In the genomic region with DNA sequence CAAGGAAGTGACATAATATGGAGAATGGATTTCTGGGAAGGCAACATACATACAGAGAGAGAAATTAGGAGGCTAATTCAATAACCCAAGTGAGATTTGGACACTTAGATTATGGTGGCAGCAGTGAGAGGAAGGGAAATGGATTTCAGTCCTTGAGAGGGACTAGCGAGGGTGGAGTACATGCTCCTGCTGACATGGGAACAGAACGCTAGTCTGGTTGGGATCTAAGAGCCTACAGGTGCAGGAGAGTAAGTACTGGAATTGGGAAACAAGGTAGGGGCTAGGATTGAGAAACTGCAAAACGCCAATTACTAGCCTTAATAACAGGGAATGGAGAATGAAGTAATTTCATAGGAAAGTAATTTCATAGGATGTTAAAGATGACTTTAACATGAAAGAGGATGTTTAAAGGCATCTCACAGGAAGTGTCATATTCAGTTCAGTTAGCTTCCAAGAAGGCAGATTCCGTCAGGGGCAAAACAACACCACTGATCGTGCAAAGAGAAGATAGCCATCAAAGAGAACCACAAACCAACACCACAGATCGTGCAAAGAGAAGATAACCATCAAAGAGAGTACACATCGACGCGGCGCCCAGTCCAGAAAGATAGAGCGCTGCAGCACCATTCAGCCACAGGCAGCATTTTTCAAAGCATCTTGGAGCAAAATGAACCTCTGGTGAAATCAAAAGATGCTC, we compare ENCODE assay signal across 9 cellular contexts. TPM values are rescaled to one million over a fixed set of nuclear protein-coding genes. Genes with fewer than 3 reads are reported as not detected.
DNase-seq lines count a peak whose midpoint lies in the region; ATAC-seq and TF ChIP-seq lines count a peak whose summit lies in the region.
"Had no signal": no experiment of that assay in that cellular context is flagged by ENCODE, and none has a peak within 500 bp of the region (broad histone marks: within the 10 kb centered on the region; RNA-seq: fewer than 3 reads in every experiment).

No MANE protein-coding gene starts in this region.

- H3K9ac ChIP-seq in PC-3 (ENCODE audit: low read length): no peak overlapping the region

- H3K36me3 ChIP-seq in PC-3 (ENCODE audit: low read depth, low read length): no peaks in the 10 kb centered on the region

- peak; percentile 73 for DNase-seq in activated naive CD8-positive, alpha-beta T cell treated with anti-CD3 and anti-CD28 coated beads, Interleukin-2, amount 10 ng/mL, durations not matched to agents 7 days and 5 days
- DNase-seq in stimulated activated CD8-positive, alpha-beta memory T cell treated with anti-CD3 and anti-CD28 coated beads, Interleukin-12 subunit alpha, Interleukin-12 subunit beta, amount 100 ng/mL, for 4 hours (ENCODE audit: low read depth): peak; percentile 21
- DNase-seq in DMS114 treated with DMSO at 0.1 percent for 48 hours (lab: John Stamatoyannopoulos, UW; ENCODE audit: unreplicated experiment) (no peak), PC-3 (no peak)
- DNase-seq: NCI-H774 had no signal

- no peaks in the 10 kb centered on the region for H3K79me2 ChIP-seq in PC-3 (ENCODE audit: low read length)

- H3K27me3 ChIP-seq in PC-3 (ENCODE audit: low read length): no peaks in the 10 kb centered on the region

- H3K27ac Mint-ChIP-seq in activated naive CD8-positive, alpha-beta T cell treated with anti-CD3 and anti-CD28 coated beads, Interleukin-2, amount 10 ng/mL, durations not matched to agents 7 days and 5 days: peak overlapping the region; percentile 96

- no peaks in the 10 kb centered on the region for H4K20me1 ChIP-seq in PC-3 (ENCODE audit: low read length)

- intact Hi-C loops in PC-3 (cut with micrococcal nuclease): no loop called here

- no peaks in the 10 kb centered on the region for H3F3A ChIP-seq in PC-3 (ENCODE audit: low read length, unreplicated experiment)

- H3K27me3 Mint-ChIP-seq in activated naive CD8-positive, alpha-beta T cell treated with anti-CD3 and anti-CD28 coated beads, Interleukin-2, amount 10 ng/mL, durations not matched to agents 7 days and 5 days: no peaks in the 10 kb centered on the region

- TF ChIP-seq CTCF in PC-3 (conservative IDR thresholded peaks at IDR 0.05; ENCODE audit: low read depth, low read length): no peak

- no peak overlapping the region for H3K4me3 ChIP-seq in PC-3 (ENCODE audit: low read length)

- H3K9me3 ChIP-seq in PC-3 (ENCODE audit: low read length): no peaks in the 10 kb centered on the region

- no peaks in the 10 kb centered on the region for H3K9me2 ChIP-seq in PC-3 (replicated peaks; ENCODE audit: low read length)

- POLR2A ChIA-PET in activated naive CD8-positive, alpha-beta T cell treated with anti-CD3 and anti-CD28 coated beads, Interleukin-2, amount 10 ng/mL, durations not matched to agents 7 days and 5 days (lab: Charles Lee): interaction anchor here (0.5 to 6.1 kb wide), 7 partner anchors 11 to 174 kb away, joined by 3 to 119 read pairs (median 21); a partner anchor contains a TSS
- POLR2A ChIA-PET in PC-3 (lab: Charles Lee; ENCODE audit: unreplicated experiment): no interaction called here

- H3K27ac ChIP-seq in PC-3 (ENCODE audit: low read length): no peak overlapping the region

- H3K4me2 ChIP-seq in PC-3 (ENCODE audit: low read length): no peak overlapping the region

- CTCF ChIA-PET in PC-3 (lab: Charles Lee): interaction anchor here (1.0 kb wide), 1 partner anchor 11 kb away, joined by 3 read pairs; no protein-coding TSS in a partner anchor

- H3K4me1 Mint-ChIP-seq in activated naive CD8-positive, alpha-beta T cell treated with anti-CD3 and anti-CD28 coated beads, Interleukin-2, amount 10 ng/mL, durations not matched to agents 7 days and 5 days: peaks cover 68% of the 10 kb centered on the region

- H3K4me3 Mint-ChIP-seq in activated naive CD8-positive, alpha-beta T cell treated with anti-CD3 and anti-CD28 coated beads, Interleukin-2, amount 10 ng/mL, durations not matched to agents 7 days and 5 days: peak overlapping the region; percentile 71

- ATAC-seq in GM21423 (IDR thresholded peaks at IDR 0.05; ENCODE audit: unreplicated experiment) (peak; percentile 77), HG03135 (IDR thresholded peaks at IDR 0.05; ENCODE audit: unreplicated experiment) (no peak), PC-3 (no peak), GM18909 (IDR thresholded peaks at IDR 0.05; ENCODE audit: poor library complexity, unreplicated experiment) (no peak)
- ATAC-seq in activated CD4-positive, CD25-positive, alpha-beta regulatory T cell treated with anti-CD3 and anti-CD28 coated beads, Interleukin-2, amount 50 U/mL, for 24 hours: peak; percentile 80 to 82
- ATAC-seq in activated naive CD8-positive, alpha-beta T cell treated with anti-CD3 and anti-CD28 coated beads, Interleukin-2, amount 10 ng/mL, durations not matched to agents 7 days and 5 days (ENCODE audit: low read depth): peak; percentile 88

- H3K36me3 Mint-ChIP-seq in activated naive CD8-positive, alpha-beta T cell treated with anti-CD3 and anti-CD28 coated beads, Interleukin-2, amount 10 ng/mL, durations not matched to agents 7 days and 5 days: peaks cover 30% of the 10 kb centered on the region

- peaks cover 5% of the 10 kb centered on the region for H3K9me3 Mint-ChIP-seq in activated naive CD8-positive, alpha-beta T cell treated with anti-CD3 and anti-CD28 coated beads, Interleukin-2, amount 10 ng/mL, durations not matched to agents 7 days and 5 days

- BruUV-seq in PC-3 (replicated peaks; lab: Mats Ljungman, UMichigan): no TSS peak

- no peaks in the 10 kb centered on the region for H3K4me1 ChIP-seq in PC-3 (ENCODE audit: insufficient read depth, low read length)

- H2AFZ ChIP-seq in PC-3 (ENCODE audit: low read length): no peak overlapping the region

RNA-seq across cellular contexts. Expression of a gene that starts 27.1 kb away (rescaled TPM):
- total RNA-seq in activated naive CD8-positive, alpha-beta T cell treated with anti-CD3 and anti-CD28 coated beads, Interleukin-2, amount 10 ng/mL, durations not matched to agents 7 days and 5 days: 1 to 10 TPM in 1 of 2 experiments, under 1 TPM in 1; 0.50 to 1.2 TPM
- total RNA-seq in PC-3 (2014; rRNA removed): 0.07 TPM in 1 of 2 replicates, not detected in the other

Comparison
In these comparisons a context has a peak if more than half of its experiments do, and no peak if none do; other contexts are left out.
1. ATAC-seq: peak in GM21423 (single experiment), activated CD4-positive, CD25-positive, alpha-beta regulatory T cell treated with anti-CD3 and anti-CD28 coated beads, Interleukin-2, amount 50 U/mL, for 24 hours (2 of 2) and activated naive CD8-positive, alpha-beta T cell treated with anti-CD3 and anti-CD28 coated beads, Interleukin-2, amount 10 ng/mL, durations not matched to agents 7 days and 5 days (single experiment); none in HG03135 (single experiment), PC-3 (single experiment) and GM18909 (single experiment).
2. DNase-seq: peak in activated naive CD8-positive, alpha-beta T cell treated with anti-CD3 and anti-CD28 coated beads, Interleukin-2, amount 10 ng/mL, durations not matched to agents 7 days and 5 days (single experiment) and stimulated activated CD8-positive, alpha-beta memory T cell treated with anti-CD3 and anti-CD28 coated beads, Interleukin-12 subunit alpha, Interleukin-12 subunit beta, amount 100 ng/mL, for 4 hours (single experiment); none in DMS114 treated with DMSO at 0.1 percent for 48 hours (single experiment) and PC-3 (single experiment).